8 cellular contexts compared by ENCODE assay signal in genomic region chr20:37345339-37346231, GRCh38. TPM values are rescaled to one million over a fixed set of nuclear protein-coding genes. Genes with fewer than 3 reads are reported as not detected.
DNase-seq lines count a peak whose midpoint lies in the region; ATAC-seq and TF ChIP-seq lines count a peak whose summit lies in the region.

Gene SRC, plus strand, starts transcription at chr20:37346140. Its CDS starts 38,014 bp downstream, at chr20:37384154.

- POLR2A ChIA-PET in A673 (lab: Charles Lee; ENCODE audit: low non-redundant PET): interaction anchor here (0.5 kb wide), 1 partner anchor 941 kb away, joined by 4 read pairs; no protein-coding TSS in a partner anchor

- no peaks in the 10 kb centered on the region for H3K27me3 ChIP-seq in A673 (replicated peaks; ENCODE audit: insufficient read depth, low read depth, low read length, poor library complexity)

- H3K27ac ChIP-seq in A673 (ENCODE audit: low read depth, low read length, poor library complexity, severe bottlenecking): peak within 1 kb of the TSS; percentile 63

- no peaks in the 10 kb centered on the region for H3K36me3 ChIP-seq in A673 (ENCODE audit: insufficient read depth, low read length, poor library complexity, severe bottlenecking)

- H3K4me3 ChIP-seq in A673 (ENCODE audit: low read depth, low read length, poor library complexity, severe bottlenecking): peak within 1 kb of the TSS; percentile 58

- no peaks in the 10 kb centered on the region for H3K9me3 ChIP-seq in A673 (ENCODE audit: low read depth, low read length, poor library complexity, severe bottlenecking)

- CTCF ChIA-PET in A673 (lab: Charles Lee): no interaction called here

- BruUV-seq in A673 (replicated peaks; lab: Mats Ljungman, UMichigan): no TSS peak

- no peaks in the 10 kb centered on the region for H3K4me1 ChIP-seq in A673 (ENCODE audit: insufficient read depth, low read length, poor library complexity, severe bottlenecking)

- ATAC-seq in GM18909 (IDR thresholded peaks at IDR 0.05; ENCODE audit: poor library complexity, unreplicated experiment): peak; percentile 37

- intact Hi-C loops in A673 (cut with micrococcal nuclease; ENCODE audit: unreplicated experiment): no loop called here

- DNase-seq in A673 (ENCODE audit: low spot score) (peak; percentile 68), NCI-H2029 (lab: John Stamatoyannopoulos, UW) (peak; percentile 60), dedifferentiated amniotic fluid mesenchymal stem cell (ENCODE audit: extremely low spot score) (peak; percentile 51), left kidney (ENCODE audit: low read depth, low spot score) (peak; percentile 90), NCI-H1048 (lab: John Stamatoyannopoulos, UW) (no peak)
- peak; percentile 32 for DNase-seq in activated CD4-positive, alpha-beta T cell treated with anti-CD3 and anti-CD28 coated beads for 1 hour
- DNase-seq in stimulated activated CD4-positive, alpha-beta T cell treated with anti-CD3 and anti-CD28 coated beads, Interleukin-1b, Interleukin-23, amount 100 ng/mL, for 24 hours (ENCODE audit: low read depth in 4 of 4, low spot score in 1 of 4): peak; percentile 15 to 37 (median 26)

- TF ChIP-seq CTCF in A673 (conservative IDR thresholded peaks at IDR 0.05; ENCODE audit: low read depth, low read length): no peak

RNA-seq across cellular contexts. Expression of gene SRC, which starts in this region (rescaled TPM):
- total RNA-seq in A673 (2021): 23.3 and 29.6 TPM in 2 replicates
